In genomic region chr1:1435094-1435903, GRCh38 we compare ENCODE assay signal across 8 cellular contexts. TPM values are rescaled to one million over a fixed set of nuclear protein-coding genes. Genes with fewer than 3 reads are reported as not detected.
DNase-seq lines count a peak whose midpoint lies in the region; ATAC-seq, FAIRE-seq and TF ChIP-seq lines count a peak whose summit lies in the region.

Gene VWA1, plus strand, starts transcription at chr1:1435690. Its CDS starts 59 bp downstream, at chr1:1435749.

- peaks cover 67 to 100% (median 90%) of the 10 kb centered on the region in 4 donors for H3K4me1 ChIP-seq in esophagus muscularis mucosa
- peaks cover 62% of the 10 kb centered on the region for H3K4me1 ChIP-seq in muscle layer of colon (ENCODE audit: insufficient read depth, low read length)

- H3K27me3 ChIP-seq in esophagus muscularis mucosa (no peaks in the 10 kb centered on the region), muscle layer of colon (ENCODE audit: control insufficient read depth in 1 of 2, insufficient read depth in 2 of 2, low read length in 2 of 2) (no peaks in the 10 kb centered on the region)

- TF ChIP-seq EP300 in esophagus muscularis mucosa (IDR thresholded peaks at IDR 0.05) = no peak

- peak within 1 kb of the TSS; percentile 96 to 98 (median 97) for H3K27ac ChIP-seq in esophagus muscularis mucosa (replicated peaks in 1 of 4)
- H3K27ac ChIP-seq in muscle layer of colon (ENCODE audit: low read depth, low read length) = peak within 1 kb of the TSS; percentile 94

- H3K4me3 ChIP-seq in esophagus muscularis mucosa (peak within 1 kb of the TSS; percentile 67 to 81 (median 74)), muscle layer of colon (ENCODE audit: low read depth in 1 of 2, low read length in 2 of 2) (peak within 1 kb of the TSS; percentile 52 to 74)

- no peaks in the 10 kb centered on the region for H3K9me3 ChIP-seq in esophagus muscularis mucosa
- H3K9me3 ChIP-seq in muscle layer of colon (ENCODE audit: low read length) = no peaks in the 10 kb centered on the region

- in situ Hi-C loops in GM18951 (cut with MboI; ENCODE audit: low sequenced_read_pairs, unreplicated experiment) = no loop called here

- TF ChIP-seq POLR2A in GM18951 (IDR thresholded peaks at IDR 0.05; ENCODE audit: extremely low read depth, insufficient read depth, insufficient read length) (peak; percentile 49), esophagus muscularis mucosa (IDR thresholded peaks at IDR 0.05; ENCODE audit: low read depth) (peak; percentile 28), H54 (IDR thresholded peaks at IDR 0.05; ENCODE audit: low read depth, low read length) (no peak)

- 82% methylated on average over 7 of the region's 91 CpGs for WGBS in esophagus muscularis mucosa

- H3K9ac ChIP-seq in muscle layer of colon (ENCODE audit: low read length) = peak within 1 kb of the TSS; percentile 39

- no peak for FAIRE-seq in H54 (lab: Jason Lieb, UNC)

- no peak for TF ChIP-seq CTCF in esophagus muscularis mucosa (IDR thresholded peaks at IDR 0.05)

- intact Hi-C loops in esophagus muscularis mucosa (cut with DNase I) = no loop called here

- ATAC-seq in HG02610 (IDR thresholded peaks at IDR 0.05; ENCODE audit: unreplicated experiment) = no peak

- H3K36me3 ChIP-seq in esophagus muscularis mucosa (peaks cover 0 to 23% (median 12%) of the 10 kb centered on the region in 4 donors), muscle layer of colon (ENCODE audit: insufficient read depth, low read length) (no peaks in the 10 kb centered on the region)

- DNase-seq in NCI-H460 (ENCODE audit: extremely low read depth, low read depth) (peak; percentile 47), activated T-helper 1 cell treated with Interleukin-2 at 50 U/mL for 16 hours (ENCODE audit: low read depth) (peak; percentile 28), esophagus muscularis mucosa (ENCODE audit: extremely low spot score) (no peak), H54 (ENCODE audit: insufficient read length, low spot score) (no peak)
- peak; percentile 86 for DNase-seq in stimulated activated CD8-positive, alpha-beta memory T cell treated with anti-CD3 and anti-CD28 coated beads, Interleukin-4, amount 100 ng/mL, for 48 hours

RNA-seq across cellular contexts. Expression of gene VWA1, which starts in this region (rescaled TPM):
- 5.0 and 8.0 TPM in 2 replicates for total RNA-seq in NCI-H460 (2014; rRNA removed; shearing (Covaris generic))
- polyA plus RNA-seq in NCI-H460 (2014; cell fraction: nucleus; rRNA removed) = 9.0 and 14.7 TPM in 2 replicates
- 100 to 1,000 TPM in 2 of 4 donors, 10 to 100 TPM in 2; 99.7 to 168 (median 116) TPM for total RNA-seq in esophagus muscularis mucosa

Comparison
In these comparisons a context has a peak if more than half of its experiments do, and no peak if none do; other contexts are left out.
1. RNA of gene VWA1 (total RNA-seq): 99.7 to 168 TPM in esophagus muscularis mucosa; 5.0 to 8.0 TPM in NCI-H460; every median in the first group is over 10 times any median in the second.
2. DNase-seq: peak in NCI-H460 (single experiment), activated T-helper 1 cell treated with Interleukin-2 at 50 U/mL for 16 hours (single experiment) and stimulated activated CD8-positive, alpha-beta memory T cell treated with anti-CD3 and anti-CD28 coated beads, Interleukin-4, amount 100 ng/mL, for 48 hours (single experiment); none in esophagus muscularis mucosa (single experiment) and H54 (single experiment).